In genomic region chr1:11215018-11216005, GRCh38 we compare ENCODE assay signal across 21 cellular contexts. TPM values are rescaled to one million over a fixed set of nuclear protein-coding genes. Genes with fewer than 3 reads are reported as not detected.
DNase-seq lines count a peak whose midpoint lies in the region; ATAC-seq, FAIRE-seq and TF ChIP-seq lines count a peak whose summit lies in the region.
"Had no signal": no experiment of that assay in that cellular context is flagged by ENCODE, and none has a peak within 500 bp of the region (broad histone marks: within the 10 kb centered on the region; RNA-seq: fewer than 3 reads in every experiment).

No MANE protein-coding gene starts in this region.

- H3K27me3 ChIP-seq in HepG2 (ENCODE audit: control insufficient read depth in 1 of 2, insufficient read depth in 2 of 2, low read length in 2 of 2) = no peaks in the 10 kb centered on the region
- no peaks in the 10 kb centered on the region for H3K27me3 ChIP-seq in right lobe of liver
- H3K27me3 ChIP-seq in WERI-Rb-1 (ENCODE audit: insufficient read depth, low read depth, severe bottlenecking) = no peaks in the 10 kb centered on the region

- H3K9ac ChIP-seq in HepG2 (ENCODE audit: insufficient read depth, low read depth, low read length) = no peak overlapping the region

- in situ Hi-C loops in HepG2 (cut with HindIII; ENCODE audit: extremely low pct_ligation_motif_present, low pct_unique_long_range_greater_than_20kb) = no loop called here

- TF ChIP-seq POLR2A in HepG2 (IDR thresholded peaks at IDR 0.05; ENCODE audit: insufficient read depth in 1 of 2, low read depth in 2 of 2, low read length in 2 of 2) (no peak), right lobe of liver (IDR thresholded peaks at IDR 0.05) (no peak)

- TF ChIP-seq CTCF in HepG2 (CRISPR knock-in tag; IDR thresholded peaks at IDR 0.05) (no peak), right lobe of liver (IDR thresholded peaks at IDR 0.05) (no peak), WERI-Rb-1 (IDR thresholded peaks at IDR 0.05; ENCODE audit: low read depth, low read length) (no peak)

- DNase-seq in HepG2 (ENCODE audit: low spot score) (no peak), right lobe of liver (no peak), WERI-Rb-1 (peak; percentile 60), midbrain (lab: John Stamatoyannopoulos, UW) (peak; percentile 25), nucleus accumbens (lab: John Stamatoyannopoulos, UW) (no peak)
- no peak for DNase-seq in activated CD8-positive, alpha-beta memory T cell treated with anti-CD3 and anti-CD28 coated beads, Interleukin-2, amount 50 U/mL, for 4 hours
- DNase-seq: C1 segment of cervical spinal cord, DMS153, EL, IMR-90, Karpas-422, NCI-H1694 treated with DMSO at 0.1 percent for 48 hours, NCI-H2171, NCI-H774 had no signal

- peaks cover 41% of the 10 kb centered on the region for H3K4me1 ChIP-seq in HepG2 (ENCODE audit: insufficient read depth, low read length)
- H3K4me1 ChIP-seq in right lobe of liver = peaks cover 0 to 8% (median 0%) of the 10 kb centered on the region in 4 donors
- H3K4me1 ChIP-seq: A549, HAP-1 had no signal

- H3K27ac ChIP-seq in HepG2 (ENCODE audit: extremely low read length, insufficient read depth, low read length) = peak overlapping the region; percentile 54
- peak overlapping the region in 1 of 3 donors; percentile 27 for H3K27ac ChIP-seq in right lobe of liver
- peak overlapping the region; percentile 46 for H3K27ac ChIP-seq in WERI-Rb-1
- H3K27ac ChIP-seq in temporal lobe (ENCODE audit: low read depth, low read length) = peak overlapping the region; percentile 50
- H3K27ac ChIP-seq: A549, SK-N-MC had no signal

- POLR2A ChIA-PET in HepG2 (lab: Yijun Ruan, JAX) = interaction anchor here (0.6 kb wide), 1 partner anchor 30 kb away, joined by 4 read pairs; no protein-coding TSS in a partner anchor

- BruUV-seq in HepG2 (replicated peaks; lab: Mats Ljungman, UMichigan) = no TSS peak

- no peak for FAIRE-seq in HepG2 (lab: Jason Lieb, UNC)
- FAIRE-seq: A549 had no signal

- H3K79me2 ChIP-seq in HepG2 (ENCODE audit: insufficient read depth, low read length) = no peaks in the 10 kb centered on the region

- H4K20me1 ChIP-seq in HepG2 (ENCODE audit: insufficient read depth, low read length) = no peaks in the 10 kb centered on the region

- H3K4me3 ChIP-seq in HepG2 (replicated peaks in 1 of 3; ENCODE audit: insufficient read depth in 1 of 3, low read depth in 2 of 3, low read length in 3 of 3) (no peak overlapping the region), right lobe of liver (no peak overlapping the region), WERI-Rb-1 (ENCODE audit: low read depth, low read length) (no peak overlapping the region)
- H3K4me3 ChIP-seq: A549, HAP-1, SK-N-MC had no signal

- TF ChIP-seq EP300 in HepG2 (IDR thresholded peaks at IDR 0.05; ENCODE audit: low read depth in 2 of 2, low read length in 2 of 2) = no peak
- TF ChIP-seq EP300 in HepG2 (CRISPR knock-in tag; IDR thresholded peaks at IDR 0.05; ENCODE audit: borderline replicate concordance) = no peak

- H3K36me3 ChIP-seq in HepG2 (replicated peaks in 1 of 2; ENCODE audit: control insufficient read depth in 1 of 2, insufficient read depth in 2 of 2, low read length in 2 of 2) (peaks cover 21 to 65% of the 10 kb centered on the region in 2 experiments), right lobe of liver (peaks cover 0 to 50% (median 24%) of the 10 kb centered on the region in 4 donors), WERI-Rb-1 (peaks cover 69% of the 10 kb centered on the region)

- CTCF ChIA-PET in HepG2 (lab: Yijun Ruan, JAX; ENCODE audit: low intra/inter-chr PET ratio, low total read pairs) = no interaction called here

- no peak for ATAC-seq in HepG2
- no peak for ATAC-seq in right lobe of liver
- no peak for ATAC-seq in HG02884 (IDR thresholded peaks at IDR 0.05; ENCODE audit: unreplicated experiment)
- ATAC-seq: A549 had no signal

- H3K9me3 ChIP-seq in HepG2 (ENCODE audit: low read length) = no peaks in the 10 kb centered on the region
- no peaks in the 10 kb centered on the region for H3K9me3 ChIP-seq in right lobe of liver
- H3K9me3 ChIP-seq in WERI-Rb-1 (ENCODE audit: severe bottlenecking) = no peaks in the 10 kb centered on the region
- H3K9me3 ChIP-seq: A549, HAP-1 had no signal

- H3K4me2 ChIP-seq in HepG2 (ENCODE audit: low read depth, low read length) = no peak overlapping the region
- H3K4me2 ChIP-seq: A549 had no signal

- WGBS in HepG2 (ENCODE audit: low lambda C conversion rate) = 97% methylated on average over 4 of the region's 4 CpGs
- WGBS in right lobe of liver (ENCODE audit: insufficient coverage, low coverage, low lambda C conversion rate, missing lambda C conversion rate) = 76% methylated on average over 4 of the region's 4 CpGs

- intact Hi-C loops in HepG2 (cut with micrococcal nuclease; ENCODE audit: unreplicated experiment) = no loop called here
- intact Hi-C loops in right lobe of liver (cut with DNase I) = no loop called here

- H2AFZ ChIP-seq in HepG2 (ENCODE audit: low read length) = no peak overlapping the region

- TF ChIP-seq RAD21 in HepG2 (CRISPR knock-in tag; IDR thresholded peaks at IDR 0.05) = no peak

RNA-seq across cellular contexts. Expression of gene ANGPTL7, which starts 26.2 kb away (rescaled TPM):
- total RNA-seq in HepG2 (2016; rRNA removed; fragmentation: Illumina TruSeq; extraction: Trizol) (not detected in 2 replicates), right lobe of liver (not detected), temporal lobe (0.25 TPM)
- total RNA-seq in HepG2 (2016; cell fraction: cytosol; rRNA removed; fragmentation: Illumina TruSeq; extraction: Trizol; ENCODE audit: low read depth) = not detected in 2 replicates
- not detected in 2 replicates for total RNA-seq in HepG2 (2016; cell fraction: insoluble cytoplasmic fraction; rRNA removed; fragmentation: Illumina TruSeq; extraction: Trizol)
- total RNA-seq in HepG2 (2016; cell fraction: membrane; rRNA removed; fragmentation: Illumina TruSeq; extraction: Trizol) = not detected in 2 replicates
- not detected in 2 replicates for total RNA-seq in HepG2 (2016; cell fraction: nucleus; rRNA removed; fragmentation: Illumina TruSeq; extraction: Trizol)
- not detected in 2 replicates for polyA plus RNA-seq in HepG2 (2011; rRNA removed)
- not detected in 2 replicates for polyA plus RNA-seq in HepG2 (2011; cell fraction: cytosol; rRNA removed)
- not detected in 2 replicates for polyA plus RNA-seq in HepG2 (2011; cell fraction: nucleus; rRNA removed)
- polyA plus RNA-seq in HepG2 (2012) = not detected in 2 replicates
- not detected in 2 replicates for polyA plus RNA-seq in HepG2 (2016; cell fraction: cytosol; fragmentation: Illumina TruSeq; extraction: Trizol; ENCODE audit: low read depth)
- polyA plus RNA-seq in HepG2 (2016; cell fraction: insoluble cytoplasmic fraction; fragmentation: Illumina TruSeq; extraction: Trizol; ENCODE audit: low read depth) = not detected in 2 replicates
- not detected in 2 replicates for polyA plus RNA-seq in HepG2 (2016; cell fraction: membrane; fragmentation: Illumina TruSeq; extraction: Trizol; ENCODE audit: low read depth)
- not detected in 2 replicates for polyA plus RNA-seq in HepG2 (2016; cell fraction: nucleus; fragmentation: Illumina TruSeq; extraction: Trizol; ENCODE audit: insufficient read depth, low read depth)
- not detected in 2 replicates for polyA minus RNA-seq in HepG2 (2011; rRNA and poly(A)+ RNA removed; ENCODE audit: low replicate concordance)
- polyA minus RNA-seq in HepG2 (2011; cell fraction: cytosol; rRNA and poly(A)+ RNA removed) = not detected in 2 replicates
- polyA minus RNA-seq in HepG2 (2011; cell fraction: nucleus; rRNA and poly(A)+ RNA removed) = not detected in 2 replicates
- total RNA-seq: HT-29, NCI-H460 had no signal
- polyA plus RNA-seq: A549, IMR-90 had no signal

RNA-seq across cellular contexts. Expression of gene MTOR, which starts 47.0 kb away (rescaled TPM):
- 34.6 and 42.8 TPM in 2 replicates for total RNA-seq in HepG2 (2016; rRNA removed; fragmentation: Illumina TruSeq; extraction: Trizol)
- total RNA-seq in HepG2 (2016; cell fraction: cytosol; rRNA removed; fragmentation: Illumina TruSeq; extraction: Trizol; ENCODE audit: low read depth) = 4.0 and 6.0 TPM in 2 replicates
- 33.1 and 42.1 TPM in 2 replicates for total RNA-seq in HepG2 (2016; cell fraction: insoluble cytoplasmic fraction; rRNA removed; fragmentation: Illumina TruSeq; extraction: Trizol)
- total RNA-seq in HepG2 (2016; cell fraction: membrane; rRNA removed; fragmentation: Illumina TruSeq; extraction: Trizol) = 13.4 and 15.1 TPM in 2 replicates
- total RNA-seq in HepG2 (2016; cell fraction: nucleus; rRNA removed; fragmentation: Illumina TruSeq; extraction: Trizol) = 32.1 and 40.4 TPM in 2 replicates
- polyA plus RNA-seq in HepG2 (2011; rRNA removed) = 24.6 and 31.8 TPM in 2 replicates
- 13.3 and 19.3 TPM in 2 replicates for polyA plus RNA-seq in HepG2 (2011; cell fraction: cytosol; rRNA removed)
- polyA plus RNA-seq in HepG2 (2011; cell fraction: nucleus; rRNA removed) = 56.0 and 61.6 TPM in 2 replicates
- polyA plus RNA-seq in HepG2 (2012) = 21.0 and 29.9 TPM in 2 replicates
- polyA plus RNA-seq in HepG2 (2016; cell fraction: cytosol; fragmentation: Illumina TruSeq; extraction: Trizol; ENCODE audit: low read depth) = 1.9 TPM in 2 replicates
- 30.4 and 35.7 TPM in 2 replicates for polyA plus RNA-seq in HepG2 (2016; cell fraction: insoluble cytoplasmic fraction; fragmentation: Illumina TruSeq; extraction: Trizol; ENCODE audit: low read depth)
- polyA plus RNA-seq in HepG2 (2016; cell fraction: membrane; fragmentation: Illumina TruSeq; extraction: Trizol; ENCODE audit: low read depth) = 4.5 and 5.1 TPM in 2 replicates
- 59.3 and 65.9 TPM in 2 replicates for polyA plus RNA-seq in HepG2 (2016; cell fraction: nucleus; fragmentation: Illumina TruSeq; extraction: Trizol; ENCODE audit: insufficient read depth, low read depth)
- 65.6 and 122 TPM in 2 replicates for polyA minus RNA-seq in HepG2 (2011; rRNA and poly(A)+ RNA removed; ENCODE audit: low replicate concordance)
- polyA minus RNA-seq in HepG2 (2011; cell fraction: cytosol; rRNA and poly(A)+ RNA removed) = 25.7 and 31.9 TPM in 2 replicates
- 38.4 and 55.1 TPM in 2 replicates for polyA minus RNA-seq in HepG2 (2011; cell fraction: nucleus; rRNA and poly(A)+ RNA removed)
- 10 to 100 TPM; 25.1 to 35.3 (median 32.4) TPM for total RNA-seq in right lobe of liver
- total RNA-seq in temporal lobe = 36.6 TPM

RNA-seq across cellular contexts. Expression of gene UBIAD1, which starts 57.7 kb away (rescaled TPM):
- total RNA-seq in HepG2 (2016; rRNA removed; fragmentation: Illumina TruSeq; extraction: Trizol) (12.5 and 16.9 TPM in 2 replicates), right lobe of liver (10 to 100 TPM in 3 of 6 experiments, 1 to 10 TPM in 3; 7.0 to 11.4 (median 9.7) TPM), temporal lobe (13.3 TPM)
- total RNA-seq in HepG2 (2016; cell fraction: cytosol; rRNA removed; fragmentation: Illumina TruSeq; extraction: Trizol; ENCODE audit: low read depth) = 6.6 and 9.0 TPM in 2 replicates
- total RNA-seq in HepG2 (2016; cell fraction: insoluble cytoplasmic fraction; rRNA removed; fragmentation: Illumina TruSeq; extraction: Trizol) = 11.8 and 16.7 TPM in 2 replicates
- total RNA-seq in HepG2 (2016; cell fraction: membrane; rRNA removed; fragmentation: Illumina TruSeq; extraction: Trizol) = 16.7 and 19.6 TPM in 2 replicates
- total RNA-seq in HepG2 (2016; cell fraction: nucleus; rRNA removed; fragmentation: Illumina TruSeq; extraction: Trizol) = 15.4 and 18.2 TPM in 2 replicates
- 20.4 and 26.4 TPM in 2 replicates for polyA plus RNA-seq in HepG2 (2011; rRNA removed)
- polyA plus RNA-seq in HepG2 (2011; cell fraction: cytosol; rRNA removed) = 26.0 and 30.7 TPM in 2 replicates
- polyA plus RNA-seq in HepG2 (2011; cell fraction: nucleus; rRNA removed) = 13.0 and 15.2 TPM in 2 replicates
- 16.7 and 21.0 TPM in 2 replicates for polyA plus RNA-seq in HepG2 (2012)
- 10.3 and 13.3 TPM in 2 replicates for polyA plus RNA-seq in HepG2 (2016; cell fraction: cytosol; fragmentation: Illumina TruSeq; extraction: Trizol; ENCODE audit: low read depth)
- polyA plus RNA-seq in HepG2 (2016; cell fraction: insoluble cytoplasmic fraction; fragmentation: Illumina TruSeq; extraction: Trizol; ENCODE audit: low read depth) = 14.5 and 14.6 TPM in 2 replicates
- 18.4 and 18.5 TPM in 2 replicates for polyA plus RNA-seq in HepG2 (2016; cell fraction: membrane; fragmentation: Illumina TruSeq; extraction: Trizol; ENCODE audit: low read depth)
- 22.3 and 23.0 TPM in 2 replicates for polyA plus RNA-seq in HepG2 (2016; cell fraction: nucleus; fragmentation: Illumina TruSeq; extraction: Trizol; ENCODE audit: insufficient read depth, low read depth)
- 82.2 and 86.5 TPM in 2 replicates for polyA minus RNA-seq in HepG2 (2011; rRNA and poly(A)+ RNA removed; ENCODE audit: low replicate concordance)
- 15.1 and 19.1 TPM in 2 replicates for polyA minus RNA-seq in HepG2 (2011; cell fraction: cytosol; rRNA and poly(A)+ RNA removed)
- polyA minus RNA-seq in HepG2 (2011; cell fraction: nucleus; rRNA and poly(A)+ RNA removed) = 20.9 and 32.3 TPM in 2 replicates

Comparison
In these comparisons a context has a peak if more than half of its experiments do, and no peak if none do; other contexts are left out.
1. DNase-seq: peak in WERI-Rb-1 (single experiment) and midbrain (single experiment); none in HepG2 (single experiment), right lobe of liver (0 of 3), activated CD8-positive, alpha-beta memory T cell treated with anti-CD3 and anti-CD28 coated beads, Interleukin-2, amount 50 U/mL, for 4 hours (single experiment) and nucleus accumbens (0 of 56).